In the genomic region with DNA sequence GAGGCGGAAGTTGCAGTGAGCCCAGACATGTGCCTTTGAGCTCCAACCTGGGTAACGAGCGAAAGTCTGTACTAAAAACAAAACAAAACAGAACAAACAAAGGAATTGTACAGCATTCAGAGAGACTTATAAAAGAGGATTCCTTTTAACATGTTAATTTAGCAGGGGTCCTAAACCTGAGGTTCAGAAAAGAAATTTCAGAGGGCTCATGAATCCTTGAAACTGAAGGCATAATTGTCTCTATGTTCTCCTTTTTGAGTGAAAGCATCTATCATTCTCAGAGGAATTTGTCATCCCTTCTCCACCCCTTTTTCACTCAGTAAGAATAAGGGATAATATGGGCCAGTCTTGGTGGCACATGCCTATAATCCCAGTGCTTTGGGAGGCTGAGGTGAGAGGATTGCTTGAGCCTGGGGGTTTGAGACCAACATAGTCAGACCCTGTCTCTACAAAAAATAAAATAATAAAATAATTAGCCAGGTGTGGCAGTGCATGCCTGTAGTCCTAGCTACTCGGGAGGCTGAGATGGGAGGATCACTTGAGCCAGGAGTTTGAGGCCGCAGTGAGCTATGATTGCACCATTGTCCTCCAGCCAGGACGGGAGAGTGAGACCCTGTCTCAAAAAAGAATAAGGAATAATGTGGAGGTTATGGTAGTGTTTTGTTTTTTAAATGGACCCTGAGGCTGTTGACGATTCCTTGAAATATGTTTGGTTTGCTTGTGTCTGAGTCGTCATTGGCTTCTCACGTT, we compare ENCODE assay signal across 1 cellular context.
A peak's percentile ranks its signal among the peaks of the same experiment; 100 is the strongest.
TF ChIP-seq lines count a peak whose summit lies in the region.

No MANE protein-coding gene starts in this region.

TF ChIP-seq in WTC11, 78 proteins besides CTCF, POLR2A, EP300 and RAD21:
- TF ChIP-seq GTF2I (CRISPR knock-in tag; conservative IDR thresholded peaks at IDR 0.05) (0 out of 2 replicates have a peak, but pooled peaks have one; percentile 24), ZNF121 (CRISPR knock-in tag; IDR thresholded peaks at IDR 0.05) (peak; percentile 92), TP53 (CRISPR knock-in tag; IDR thresholded peaks at IDR 0.05) (no peak)
- TF ChIP-seq, protein P1, sequence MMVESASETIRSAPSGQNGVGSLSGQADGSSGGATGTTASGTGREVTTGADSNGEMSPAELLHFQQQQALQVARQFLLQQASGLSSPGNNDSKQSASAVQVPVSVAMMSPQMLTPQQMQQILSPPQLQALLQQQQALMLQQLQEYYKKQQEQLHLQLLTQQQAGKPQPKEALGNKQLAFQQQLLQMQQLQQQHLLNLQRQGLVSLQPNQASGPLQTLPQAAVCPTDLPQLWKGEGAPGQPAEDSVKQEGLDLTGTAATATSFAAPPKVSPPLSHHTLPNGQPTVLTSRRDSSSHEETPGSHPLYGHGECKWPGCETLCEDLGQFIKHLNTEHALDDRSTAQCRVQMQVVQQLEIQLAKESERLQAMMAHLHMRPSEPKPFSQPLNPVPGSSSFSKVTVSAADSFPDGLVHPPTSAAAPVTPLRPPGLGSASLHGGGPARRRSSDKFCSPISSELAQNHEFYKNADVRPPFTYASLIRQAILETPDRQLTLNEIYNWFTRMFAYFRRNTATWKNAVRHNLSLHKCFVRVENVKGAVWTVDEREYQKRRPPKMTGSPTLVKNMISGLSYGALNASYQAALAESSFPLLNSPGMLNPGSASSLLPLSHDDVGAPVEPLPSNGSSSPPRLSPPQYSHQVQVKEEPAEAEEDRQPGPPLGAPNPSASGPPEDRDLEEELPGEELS (CRISPR knock-in tag; IDR thresholded peaks at IDR 0.05) = no peak
- TF ChIP-seq, protein P2, sequence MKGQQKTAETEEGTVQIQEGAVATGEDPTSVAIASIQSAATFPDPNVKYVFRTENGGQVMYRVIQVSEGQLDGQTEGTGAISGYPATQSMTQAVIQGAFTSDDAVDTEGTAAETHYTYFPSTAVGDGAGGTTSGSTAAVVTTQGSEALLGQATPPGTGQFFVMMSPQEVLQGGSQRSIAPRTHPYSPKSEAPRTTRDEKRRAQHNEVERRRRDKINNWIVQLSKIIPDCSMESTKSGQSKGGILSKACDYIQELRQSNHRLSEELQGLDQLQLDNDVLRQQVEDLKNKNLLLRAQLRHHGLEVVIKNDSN (CRISPR knock-in tag; IDR thresholded peaks at IDR 0.05) = no peak
